ENCODE assay signal across 8 cellular contexts in the genomic region with DNA sequence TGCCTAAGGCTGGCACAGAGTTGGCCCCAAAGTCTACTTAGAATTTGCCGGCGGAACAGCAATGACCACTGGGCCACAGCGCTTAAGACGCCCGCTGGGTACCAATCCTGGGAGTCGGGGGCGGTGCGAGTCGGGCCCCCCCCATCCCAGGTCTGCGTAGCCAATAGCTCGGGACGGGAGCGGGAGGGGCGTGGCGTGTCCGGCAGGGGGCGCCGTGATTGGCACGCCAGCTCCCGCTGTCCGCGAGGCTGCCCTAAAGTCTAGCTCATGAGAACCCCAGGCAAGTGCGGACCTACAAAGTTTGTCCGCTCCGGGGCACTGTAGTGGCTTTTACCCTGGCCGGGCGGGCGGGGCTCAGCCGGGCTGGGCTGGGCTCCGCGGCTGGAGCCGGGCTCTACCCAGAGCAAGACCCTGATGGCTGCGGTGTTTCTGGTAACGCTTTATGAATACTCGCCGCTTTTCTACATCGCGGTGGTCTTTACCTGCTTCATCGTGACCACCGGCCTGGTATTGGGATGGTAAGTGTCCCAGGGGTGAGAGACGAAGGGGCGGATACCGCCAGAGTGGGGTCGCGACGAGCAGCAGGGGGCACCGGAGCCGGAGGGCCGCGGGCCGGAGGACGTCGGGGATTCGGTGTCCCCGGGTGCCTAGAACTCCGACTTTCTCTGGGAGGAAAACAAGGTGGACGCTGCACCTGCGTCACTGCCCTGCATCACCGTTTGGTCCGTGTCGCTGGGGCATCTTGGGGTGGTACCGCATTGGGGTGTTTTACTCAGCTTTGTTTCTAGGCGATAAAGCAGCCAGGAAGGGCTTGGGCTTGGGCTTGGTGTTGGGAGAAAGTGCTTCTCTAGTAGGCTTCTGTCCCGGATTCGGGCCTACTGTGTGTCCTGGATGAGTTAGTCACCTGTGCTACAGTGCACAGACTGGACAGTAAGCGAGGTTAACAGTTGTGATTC. TPM values are rescaled to one million over a fixed set of nuclear protein-coding genes. Genes with fewer than 3 reads are reported as not detected.
DNase-seq lines count a peak whose midpoint lies in the region; ATAC-seq and TF ChIP-seq lines count a peak whose summit lies in the region.

CGRRF1 (plus strand) TSS at position 361 of the 956 bp plus-strand sequence; CDS start at position 415, 54 bp downstream.

- peak; percentile 97 for ATAC-seq in HG02885 (IDR thresholded peaks at IDR 0.05; ENCODE audit: poor library complexity, unreplicated experiment)
- ATAC-seq in left cardiac atrium: peak; percentile 99 to 100

- H3K4me3 ChIP-seq in prostate gland (peak within 1 kb of the TSS; percentile 78 to 79), urinary bladder (ENCODE audit: low read depth, low read length) (peak within 1 kb of the TSS; percentile 79)

- peak; percentile 87 to 96 (median 94) for TF ChIP-seq CTCF in prostate gland (IDR thresholded peaks at IDR 0.05)

- H3K27ac Mint-ChIP-seq in T-helper 1 cell treated with Interleukin-12 subunit alpha and Interleukin-12 subunit beta and Interleukin-4 antibody, amounts not matched to agents 30 μg/mL and 1 μg/mL, for 36 hours: peak within 1 kb of the TSS; percentile 82

- peaks cover 29% of the 10 kb centered on the region for H3K4me1 Mint-ChIP-seq in T-helper 1 cell treated with Interleukin-12 subunit alpha and Interleukin-12 subunit beta and Interleukin-4 antibody, amounts not matched to agents 30 μg/mL and 1 μg/mL, for 36 hours (ENCODE audit: low read depth)

- intact Hi-C loops in left cardiac atrium (cut with DNase I) (no loop called here), prostate gland (cut with DNase I) (no loop called here)

- H3K36me3 ChIP-seq in prostate gland: no peaks in the 10 kb centered on the region
- no peaks in the 10 kb centered on the region for H3K36me3 ChIP-seq in urinary bladder (ENCODE audit: insufficient read depth)

- DNase-seq in NCI-H1694 (lab: John Stamatoyannopoulos, UW) (peak; percentile 95), amniotic stem cell (lab: John Stamatoyannopoulos, UW) (peak; percentile 97), left cardiac atrium (peak; percentile 99), prostate gland (ENCODE audit: low spot score) (peak; percentile 98)

- no peaks in the 10 kb centered on the region for H3K4me1 ChIP-seq in prostate gland (replicated peaks)
- H3K4me1 ChIP-seq in urinary bladder (ENCODE audit: insufficient read depth): peaks cover 1% of the 10 kb centered on the region

- H3K9me3 ChIP-seq in prostate gland: no peaks in the 10 kb centered on the region

- H3K36me3 Mint-ChIP-seq in T-helper 1 cell treated with Interleukin-12 subunit alpha and Interleukin-12 subunit beta and Interleukin-4 antibody, amounts not matched to agents 30 μg/mL and 1 μg/mL, for 36 hours (ENCODE audit: low read depth): peaks cover 7% of the 10 kb centered on the region

- peak; percentile 75 for TF ChIP-seq POLR2A in GM15510 (IDR thresholded peaks at IDR 0.05; ENCODE audit: borderline replicate concordance, extremely low read depth, insufficient read length)
- TF ChIP-seq POLR2A in prostate gland (IDR thresholded peaks at IDR 0.05): peak; percentile 50

- H3K9me3 Mint-ChIP-seq in T-helper 1 cell treated with Interleukin-12 subunit alpha and Interleukin-12 subunit beta and Interleukin-4 antibody, amounts not matched to agents 30 μg/mL and 1 μg/mL, for 36 hours: no peaks in the 10 kb centered on the region

- under 1% methylated on average over 47 of the region's 66 CpGs for WGBS in prostate gland
- WGBS in urinary bladder: under 1% methylated on average over 66 of the region's 66 CpGs

- H3K27ac ChIP-seq in prostate gland (peak within 1 kb of the TSS; percentile 75 to 76), urinary bladder (ENCODE audit: low read depth) (peak within 1 kb of the TSS; percentile 58)

- H3K27me3 ChIP-seq in prostate gland (replicated peaks; ENCODE audit: insufficient read depth): no peaks in the 10 kb centered on the region

- H3K4me3 Mint-ChIP-seq in T-helper 1 cell treated with Interleukin-12 subunit alpha and Interleukin-12 subunit beta and Interleukin-4 antibody, amounts not matched to agents 30 μg/mL and 1 μg/mL, for 36 hours: peak within 1 kb of the TSS; percentile 93

- peaks cover 9% of the 10 kb centered on the region for H3K27me3 Mint-ChIP-seq in T-helper 1 cell treated with Interleukin-12 subunit alpha and Interleukin-12 subunit beta and Interleukin-4 antibody, amounts not matched to agents 30 μg/mL and 1 μg/mL, for 36 hours (ENCODE audit: low read depth)

RNA-seq across cellular contexts. Expression of gene CGRRF1, which starts in this region (rescaled TPM):
- total RNA-seq in left cardiac atrium: 10 to 100 TPM; 20.1 to 29.8 TPM
- total RNA-seq in prostate gland: 10 to 100 TPM; 17.1 to 25.7 TPM
- 28.3 TPM for total RNA-seq in urinary bladder
- polyA plus RNA-seq in urinary bladder: 17.0 TPM

Comparison
In these comparisons a context has a peak if more than half of its experiments do, and no peak if none do; other contexts are left out.
1. Peak in every context shown above with its lines: DNase-seq, ATAC-seq, H3K4me3 ChIP-seq and H3K27ac ChIP-seq.